Comparison of ENCODE assay signal across 1 cellular context in the genomic region with DNA sequence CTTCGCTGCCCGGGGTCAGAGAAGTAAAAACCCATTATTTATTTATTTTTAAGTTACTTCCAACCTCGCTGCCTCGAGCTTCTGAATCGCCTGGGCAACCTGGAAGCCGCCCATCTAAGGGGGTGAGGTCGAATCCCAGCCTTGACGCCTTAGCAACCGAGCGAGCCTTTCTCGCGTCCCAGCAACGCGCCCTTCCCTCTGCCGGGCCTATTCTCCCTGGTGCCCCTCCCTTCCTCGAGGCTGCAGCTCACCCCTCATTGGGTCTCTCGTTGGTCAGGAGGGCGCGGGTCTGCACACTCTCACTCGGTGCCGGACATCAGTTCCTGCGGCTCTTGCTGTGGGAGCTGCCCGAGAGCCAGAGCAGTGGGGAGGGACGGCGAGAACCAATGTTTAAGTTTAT.
TF ChIP-seq lines count a peak whose summit lies in the region.

A gene (plus strand): TSS at position 302 of the 400 bp plus-strand sequence. CDS start 277 bp downstream, outside the sequence.

TF ChIP-seq in GM23338, 12 proteins besides CTCF, POLR2A, EP300 and RAD21 (continued from another document):
- TF ChIP-seq NANOG (IDR thresholded peaks at IDR 0.05; ENCODE audit: borderline replicate concordance), result no peak
- TF ChIP-seq CREB1 (CRISPR knock-in tag; IDR thresholded peaks at IDR 0.05; ENCODE audit: low read depth), result no peak
- TF ChIP-seq JUNB (IDR thresholded peaks at IDR 0.05; ENCODE audit: unreplicated experiment), result no peak
- no peak for TF ChIP-seq EZH2 (IDR thresholded peaks at IDR 0.05; ENCODE audit: low read depth, unreplicated experiment)
- TF ChIP-seq, protein P1, sequence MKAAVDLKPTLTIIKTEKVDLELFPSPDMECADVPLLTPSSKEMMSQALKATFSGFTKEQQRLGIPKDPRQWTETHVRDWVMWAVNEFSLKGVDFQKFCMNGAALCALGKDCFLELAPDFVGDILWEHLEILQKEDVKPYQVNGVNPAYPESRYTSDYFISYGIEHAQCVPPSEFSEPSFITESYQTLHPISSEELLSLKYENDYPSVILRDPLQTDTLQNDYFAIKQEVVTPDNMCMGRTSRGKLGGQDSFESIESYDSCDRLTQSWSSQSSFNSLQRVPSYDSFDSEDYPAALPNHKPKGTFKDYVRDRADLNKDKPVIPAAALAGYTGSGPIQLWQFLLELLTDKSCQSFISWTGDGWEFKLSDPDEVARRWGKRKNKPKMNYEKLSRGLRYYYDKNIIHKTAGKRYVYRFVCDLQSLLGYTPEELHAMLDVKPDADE (IDR thresholded peaks at IDR 0.05), result no peak
- no peak for TF ChIP-seq ZNF331 (CRISPR knock-in tag; IDR thresholded peaks at IDR 0.05; ENCODE audit: low read depth)
